In genomic region chr19:50557009-50557613, GRCh38 we compare ENCODE assay signal across 10 cellular contexts. TPM values are rescaled to one million over a fixed set of nuclear protein-coding genes. Genes with fewer than 3 reads are reported as not detected.
DNase-seq lines count a peak whose midpoint lies in the region; ATAC-seq, FAIRE-seq and TF ChIP-seq lines count a peak whose summit lies in the region.
"Had no signal": no experiment of that assay in that cellular context is flagged by ENCODE, and none has a peak within 500 bp of the region (broad histone marks: within the 10 kb centered on the region; RNA-seq: fewer than 3 reads in every experiment).

No MANE protein-coding gene starts in this region.

- H3K4me1 ChIP-seq in BE2C (no peaks in the 10 kb centered on the region), HEK293 (ENCODE audit: control insufficient read depth, insufficient read depth, low read length) (peaks cover 4% of the 10 kb centered on the region; the same call in 1 of the 2 replicates), GM12878 (ENCODE audit: control insufficient read depth, insufficient read depth, low read length) (no peaks in the 10 kb centered on the region; the same call in 1 of the 2 replicates), mesodermal cell (ENCODE audit: control insufficient read depth, insufficient read depth, low read length, poor library complexity, severe bottlenecking) (no peaks in the 10 kb centered on the region)

- TF ChIP-seq POLR2A in GM12878 (IDR thresholded peaks at IDR 0.05; ENCODE audit: low read depth, low read length), result no peak

- in situ Hi-C loops in GM12878 (cut with MboI), result no loop called here

- no peak overlapping the region for H2AFZ ChIP-seq in GM12878 (ENCODE audit: control insufficient read depth, low read depth, low read length)

- no peaks in the 10 kb centered on the region for H3K36me3 Mint-ChIP-seq in osteocyte (ENCODE audit: unreplicated experiment)
- no peaks in the 10 kb centered on the region for H3K36me3 Mint-ChIP-seq in natural killer cell treated with Interleukin-12 subunit alpha and Interleukin-12 subunit beta and Interleukin-15 and Interleukin-18, amount 100 ng/mL, for 72 hours

- TF ChIP-seq CTCF in BE2C (IDR thresholded peaks at IDR 0.05; ENCODE audit: low read depth, low read length) (no peak), HEK293 (tag by site-specific recombination; IDR thresholded peaks at IDR 0.05) (no peak), GM12878 (IDR thresholded peaks at IDR 0.05 in 2 of 3, conservative IDR thresholded peaks at IDR 0.05 in 1 of 3; ENCODE audit: control insufficient read depth in 2 of 3, extremely low read depth in 1 of 3, insufficient read depth in 1 of 3, low read depth in 3 of 3, low read length in 3 of 3) (no peak), osteocyte (IDR thresholded peaks at IDR 0.05) (no peak)

- FAIRE-seq in GM12878 (lab: Jason Lieb, UNC), result no peak

- H3K27me3 Mint-ChIP-seq in osteocyte (ENCODE audit: unreplicated experiment), result peaks cover 17% of the 10 kb centered on the region
- H3K27me3 Mint-ChIP-seq in natural killer cell treated with Interleukin-12 subunit alpha and Interleukin-12 subunit beta and Interleukin-15 and Interleukin-18, amount 100 ng/mL, for 72 hours, result peaks cover 35 to 39% of the 10 kb centered on the region in 2 donors

- H3K9me3 Mint-ChIP-seq in osteocyte (ENCODE audit: unreplicated experiment), result no peaks in the 10 kb centered on the region
- H3K9me3 Mint-ChIP-seq in natural killer cell treated with Interleukin-12 subunit alpha and Interleukin-12 subunit beta and Interleukin-15 and Interleukin-18, amount 100 ng/mL, for 72 hours, result no peaks in the 10 kb centered on the region
- H3K9me3 Mint-ChIP-seq: memory B cell had no signal

- TF ChIP-seq EP300 in GM12878 (IDR thresholded peaks at IDR 0.05; ENCODE audit: borderline replicate concordance in 1 of 2, control insufficient read depth in 1 of 2, low read depth in 2 of 2, low read length in 2 of 2), result no peak

- RAD21 ChIA-PET in GM12878 (lab: Charles Lee; ENCODE audit: unreplicated experiment), result interaction anchor here (1.0 to 1.8 kb wide), 6 partner anchors 18 to 204 kb away, joined by 3 to 13 read pairs (median 4); no protein-coding TSS in a partner anchor

- H3K27ac ChIP-seq in HEK293 (ENCODE audit: extremely low read depth, low read depth, low read length) (no peak overlapping the region), GM12878 (ENCODE audit: control insufficient read depth, insufficient read depth) (no peak overlapping the region), mesodermal cell (ENCODE audit: low read depth, low read length, severe bottlenecking) (no peak overlapping the region)

- H3K4me3 ChIP-seq in BE2C (ENCODE audit: low read depth, low read length), result peak overlapping the region; percentile 50; the same call in 1 of the 2 replicates
- H3K4me3 ChIP-seq in HEK293 (ENCODE audit: low read depth, low read length), result peak overlapping the region; percentile 42
- no peak overlapping the region for H3K4me3 ChIP-seq in GM12878
- H3K4me3 ChIP-seq in mesodermal cell (ENCODE audit: extremely low read depth, insufficient read depth, low read length, poor library complexity, severe bottlenecking), result peak overlapping the region; percentile 12

- TF ChIP-seq RAD21 in GM12878 (IDR thresholded peaks at IDR 0.05; ENCODE audit: insufficient read depth, low read depth, low read length), result no peak

- SMC1A ChIA-PET in GM12878 (lab: Charles Lee; ENCODE audit: uncharacterized antibody, unreplicated experiment), result interaction anchor here (1.9 kb wide), 1 partner anchor 19 kb away, joined by 16 read pairs; no protein-coding TSS in a partner anchor

- no peak overlapping the region for H3K9ac ChIP-seq in GM12878 (ENCODE audit: control insufficient read depth, insufficient read depth, low read length)

- H3K4me2 ChIP-seq in GM12878 (ENCODE audit: control insufficient read depth, insufficient read depth), result peak overlapping the region; percentile 91; the same call in 1 of the 2 replicates

- 14% methylated on average over 20 of the region's 20 CpGs for WGBS in GM12878 (ENCODE audit: insufficient coverage, insufficient replicate concordance, low lambda C conversion rate, missing lambda C conversion rate)
- 42% methylated on average over 15 to 16 of the region's 20 CpGs for WGBS in mesodermal cell (ENCODE audit: insufficient coverage in 2 of 2), 2 experiments

- BruUV-seq in GM12878 (replicated peaks; lab: Mats Ljungman, UMichigan), result no TSS peak

- intact Hi-C loops in GM12878 (cut with micrococcal nuclease; ENCODE audit: unreplicated experiment), result no loop called here

- H3K79me2 ChIP-seq in GM12878 (ENCODE audit: control insufficient read depth, insufficient read depth, low read length), result no peaks in the 10 kb centered on the region

- no peaks in the 10 kb centered on the region for H4K20me1 ChIP-seq in GM12878 (ENCODE audit: control insufficient read depth, insufficient read depth)

- DNase-seq in BE2C, result no peak
- DNase-seq in GM12878 (ENCODE audit: low read depth, low spot score), result no peak
- DNase-seq in osteocyte (ENCODE audit: extremely low spot score, unreplicated experiment), result no peak
- DNase-seq in kidney tubule cell (ENCODE audit: low spot score), result no peak
- DNase-seq in natural killer cell treated with Interleukin-12 subunit alpha and Interleukin-12 subunit beta and Interleukin-15 and Interleukin-18, amount 100 ng/mL, for 72 hours (ENCODE audit: low spot score), result no peak
- no peak for DNase-seq in SHP77 treated with DMSO at 0.1 percent for 48 hours (lab: John Stamatoyannopoulos, UW)
- DNase-seq: NCI-H2029 treated with DMSO at 0.1 percent for 48 hours had no signal

- H3K27me3 ChIP-seq in BE2C, result peaks cover 20% of the 10 kb centered on the region; the same call in 1 of the 2 replicates
- peaks cover 0 to 5% of the 10 kb centered on the region in 2 experiments; a peak in 3 of 4 replicates for H3K27me3 ChIP-seq in GM12878 (replicated peaks in 1 of 2; ENCODE audit: control insufficient read depth in 2 of 2, insufficient read depth in 2 of 2, low read length in 1 of 2)

- POLR2A ChIA-PET in HEK293 (lab: Yijun Ruan, JAX) (interaction anchor here (0.6 to 2.1 kb wide), 5 partner anchors 9 to 238 kb away, joined by 3 to 7 read pairs (median 5); no protein-coding TSS in a partner anchor), GM12878 (lab: Charles Lee) (no interaction called here)

- H3K4me3 Mint-ChIP-seq in osteocyte (ENCODE audit: unreplicated experiment), result no peak overlapping the region
- no peak overlapping the region for H3K4me3 Mint-ChIP-seq in natural killer cell treated with Interleukin-12 subunit alpha and Interleukin-12 subunit beta and Interleukin-15 and Interleukin-18, amount 100 ng/mL, for 72 hours

- CTCF ChIA-PET in HEK293 (lab: Yijun Ruan, JAX) (interaction anchor here (0.6 to 12.9 kb wide), 30 partner anchors 10 to 365 kb away, joined by 3 to 210 read pairs (median 6); partner anchors contain the start of gene GPR32), GM12878 (lab: Yijun Ruan, JAX) (interaction anchor here (0.5 to 8.5 kb wide), 20 partner anchors 11 to 791 kb away, joined by 3 to 117 read pairs (median 4); partner anchors contain the start of genes JOSD2 and NR1H2)

- H3K27ac Mint-ChIP-seq in osteocyte (ENCODE audit: unreplicated experiment), result no peak overlapping the region
- no peak overlapping the region for H3K27ac Mint-ChIP-seq in natural killer cell treated with Interleukin-12 subunit alpha and Interleukin-12 subunit beta and Interleukin-15 and Interleukin-18, amount 100 ng/mL, for 72 hours
- H3K27ac Mint-ChIP-seq: memory B cell had no signal

- no peaks in the 10 kb centered on the region for H3K9me3 ChIP-seq in BE2C
- no peaks in the 10 kb centered on the region for H3K9me3 ChIP-seq in HEK293 (ENCODE audit: control insufficient read depth, insufficient read depth, low read depth, low read length)
- H3K9me3 ChIP-seq in GM12878 (replicated peaks; ENCODE audit: control insufficient read depth, insufficient read depth, low read length), result no peaks in the 10 kb centered on the region
- H3K9me3 ChIP-seq in mesodermal cell (ENCODE audit: control insufficient read depth, low read length), result no peaks in the 10 kb centered on the region

- H3K4me1 Mint-ChIP-seq in osteocyte (ENCODE audit: unreplicated experiment), result peaks cover 5% of the 10 kb centered on the region
- peaks cover 3 to 10% of the 10 kb centered on the region in 2 donors for H3K4me1 Mint-ChIP-seq in natural killer cell treated with Interleukin-12 subunit alpha and Interleukin-12 subunit beta and Interleukin-15 and Interleukin-18, amount 100 ng/mL, for 72 hours (ENCODE audit: low read depth in 2 of 2)

- ATAC-seq in GM12878, result no peak
- no peak for ATAC-seq in natural killer cell treated with Interleukin-12 subunit alpha and Interleukin-12 subunit beta and Interleukin-15 and Interleukin-18, amount 100 ng/mL, for 72 hours

- H3K36me3 ChIP-seq in BE2C (no peaks in the 10 kb centered on the region), HEK293 (ENCODE audit: control insufficient read depth in 2 of 2, insufficient read depth in 1 of 2, low read length in 2 of 2) (no peaks in the 10 kb centered on the region; a peak in 1 of 3 replicates), GM12878 (ENCODE audit: control insufficient read depth in 2 of 2, insufficient read depth in 2 of 2, low read length in 1 of 2) (no peaks in the 10 kb centered on the region), mesodermal cell (ENCODE audit: control insufficient read depth, insufficient read depth, low read length) (no peaks in the 10 kb centered on the region)

RNA-seq across cellular contexts. Expression of gene LRRC4B, which starts 11.1 kb away (rescaled TPM):
- 7.9 TPM for polyA plus RNA-seq in BE2C (2012; ENCODE audit: insufficient read depth, insufficient read length, low read depth)
- 0.20 and 0.23 TPM in 2 replicates for total RNA-seq in GM12878 (2013; cell fraction: nucleolus; rRNA removed)
- not detected in 2 replicates for total RNA-seq in GM12878 (2014; rRNA removed)
- not detected in 2 replicates for total RNA-seq in GM12878 (2014; rRNA removed; fragmentation: Illumina TruSeq; extraction: Trizol)
- total RNA-seq in GM12878 (2021), result not detected in 2 replicates
- polyA plus RNA-seq in GM12878 (2011; ENCODE audit: low read depth), result 0.10 TPM
- 0.14 TPM in 1 of 2 replicates, not detected in the other for polyA plus RNA-seq in GM12878 (2011; rRNA removed)
- 0.18 and 0.25 TPM in 2 replicates for polyA plus RNA-seq in GM12878 (2011; cell fraction: cytosol; rRNA removed)
- 0.23 and 0.31 TPM in 2 replicates for polyA plus RNA-seq in GM12878 (2011; cell fraction: nucleus; rRNA removed)
- 0.18 and 0.34 TPM in 2 replicates for polyA plus RNA-seq in GM12878 (2012)
- polyA plus RNA-seq in GM12878 (2014; fragmentation: Illumina TruSeq; extraction: Trizol), result not detected in 2 replicates
- polyA plus RNA-seq in GM12878 (2014; fragmentation: Nextera tagmentation; extraction: Ambion mirVana), result not detected
- polyA plus RNA-seq in GM12878 (2014; rRNA removed), result not detected in 2 replicates
- not detected for polyA plus RNA-seq in GM12878 (2016; fragmentation: Nextera tagmentation; extraction: Ambion mirVana)
- 0.21 and 0.37 TPM in 2 replicates for polyA minus RNA-seq in GM12878 (2011; rRNA and poly(A)+ RNA removed)
- 1.1 TPM in 1 of 2 replicates, not detected in the other for polyA minus RNA-seq in GM12878 (2011; cell fraction: cytosol; rRNA and poly(A)+ RNA removed)
- polyA minus RNA-seq in GM12878 (2011; cell fraction: nucleus; rRNA and poly(A)+ RNA removed), result not detected in 2 replicates
- polyA plus RNA-seq in mesodermal cell (2013, experiment 1 of 2), result 35.5 TPM
- polyA plus RNA-seq in mesodermal cell (2013, experiment 2 of 2), result 21.6 TPM
- 0.11 and 0.52 TPM in 2 replicates for total RNA-seq in osteocyte
- total RNA-seq in natural killer cell treated with Interleukin-12 subunit alpha and Interleukin-12 subunit beta and Interleukin-15 and Interleukin-18, amount 100 ng/mL, for 72 hours, result not detected

RNA-seq across cellular contexts. Expression of gene ASPDH, which starts 43.4 kb away (rescaled TPM):
- 13.9 TPM for polyA plus RNA-seq in BE2C (2012; ENCODE audit: insufficient read depth, insufficient read length, low read depth)
- not detected in 2 replicates for total RNA-seq in GM12878 (2013; cell fraction: nucleolus; rRNA removed)
- not detected in 2 replicates for total RNA-seq in GM12878 (2014; rRNA removed)
- not detected in 2 replicates for total RNA-seq in GM12878 (2014; rRNA removed; fragmentation: Illumina TruSeq; extraction: Trizol)
- total RNA-seq in GM12878 (2021), result not detected in 2 replicates
- not detected for polyA plus RNA-seq in GM12878 (2011; ENCODE audit: low read depth)
- polyA plus RNA-seq in GM12878 (2011; rRNA removed), result not detected in 2 replicates
- polyA plus RNA-seq in GM12878 (2011; cell fraction: cytosol; rRNA removed), result not detected in 2 replicates
- not detected in 2 replicates for polyA plus RNA-seq in GM12878 (2011; cell fraction: nucleus; rRNA removed)
- 0.41 and 0.87 TPM in 2 replicates for polyA plus RNA-seq in GM12878 (2012)
- polyA plus RNA-seq in GM12878 (2014; fragmentation: Illumina TruSeq; extraction: Trizol), result not detected in 2 replicates
- not detected for polyA plus RNA-seq in GM12878 (2014; fragmentation: Nextera tagmentation; extraction: Ambion mirVana)
- polyA plus RNA-seq in GM12878 (2014; rRNA removed), result not detected in 2 replicates
- polyA plus RNA-seq in GM12878 (2016; fragmentation: Nextera tagmentation; extraction: Ambion mirVana), result not detected
- polyA minus RNA-seq in GM12878 (2011; rRNA and poly(A)+ RNA removed), result not detected in 2 replicates
- not detected in 2 replicates for polyA minus RNA-seq in GM12878 (2011; cell fraction: cytosol; rRNA and poly(A)+ RNA removed)
- polyA minus RNA-seq in GM12878 (2011; cell fraction: nucleus; rRNA and poly(A)+ RNA removed), result not detected in 2 replicates
- not detected for polyA plus RNA-seq in mesodermal cell (2013, experiment 1 of 2)
- not detected for polyA plus RNA-seq in mesodermal cell (2013, experiment 2 of 2)
- total RNA-seq in osteocyte, result not detected in 2 replicates
- total RNA-seq in natural killer cell treated with Interleukin-12 subunit alpha and Interleukin-12 subunit beta and Interleukin-15 and Interleukin-18, amount 100 ng/mL, for 72 hours, result not detected

RNA-seq across cellular contexts. Expression of gene JOSD2, which starts 46.1 kb away (rescaled TPM):
- 38.6 TPM for polyA plus RNA-seq in BE2C (2012; ENCODE audit: insufficient read depth, insufficient read length, low read depth)
- 0.81 TPM in 1 of 2 replicates, not detected in the other for total RNA-seq in GM12878 (2013; cell fraction: nucleolus; rRNA removed)
- total RNA-seq in GM12878 (2014; rRNA removed) (17.0 and 21.0 TPM in 2 replicates), GM12878 (2014; rRNA removed; fragmentation: Illumina TruSeq; extraction: Trizol) (3.1 and 3.9 TPM in 2 replicates), GM12878 (2021) (22.7 and 24.5 TPM in 2 replicates), osteocyte (43.7 and 46.9 TPM in 2 replicates)
- polyA plus RNA-seq in GM12878 (2011; ENCODE audit: low read depth), result 7.5 TPM
- polyA plus RNA-seq in GM12878 (2011; rRNA removed) (2.1 and 4.9 TPM in 2 replicates), GM12878 (2014; fragmentation: Illumina TruSeq; extraction: Trizol) (0.91 TPM in 1 of 2 replicates, not detected in the other), GM12878 (2014; fragmentation: Nextera tagmentation; extraction: Ambion mirVana) (1 to 10 TPM; 1.0 to 1.6 TPM), GM12878 (2014; rRNA removed) (23.8 and 26.3 TPM in 2 replicates), GM12878 (2016; fragmentation: Nextera tagmentation; extraction: Ambion mirVana) (10 to 100 TPM; 25.1 to 26.7 TPM)
- 10.3 and 22.0 TPM in 2 replicates for polyA plus RNA-seq in GM12878 (2011; cell fraction: cytosol; rRNA removed)
- polyA plus RNA-seq in GM12878 (2011; cell fraction: nucleus; rRNA removed), result 9.3 and 12.4 TPM in 2 replicates
- 17.2 and 19.2 TPM in 2 replicates for polyA plus RNA-seq in GM12878 (2012)
- polyA minus RNA-seq in GM12878 (2011; rRNA and poly(A)+ RNA removed), result 0.29 and 3.0 TPM in 2 replicates
- 2.0 and 4.8 TPM in 2 replicates for polyA minus RNA-seq in GM12878 (2011; cell fraction: cytosol; rRNA and poly(A)+ RNA removed)
- polyA minus RNA-seq in GM12878 (2011; cell fraction: nucleus; rRNA and poly(A)+ RNA removed), result 2.1 and 6.8 TPM in 2 replicates
- polyA plus RNA-seq in mesodermal cell (2013, experiment 1 of 2), result 17.1 TPM
- 11.3 TPM for polyA plus RNA-seq in mesodermal cell (2013, experiment 2 of 2)
- total RNA-seq in natural killer cell treated with Interleukin-12 subunit alpha and Interleukin-12 subunit beta and Interleukin-15 and Interleukin-18, amount 100 ng/mL, for 72 hours, result 10 to 100 TPM; 39.8 to 46.0 TPM
